In genomic region chr22:22558972-22559603, GRCh38 we compare ENCODE assay signal across 8 cellular contexts. TPM values are rescaled to one million over a fixed set of nuclear protein-coding genes. Genes with fewer than 3 reads are reported as not detected.
A peak's percentile ranks its signal among the peaks of the same experiment; 100 is the strongest.
DNase-seq lines count a peak whose midpoint lies in the region; ATAC-seq and TF ChIP-seq lines count a peak whose summit lies in the region.

Gene PRAME, minus strand, starts transcription at chr22:22559265. Its CDS starts 2,433 bp downstream, at chr22:22556832.

- H3K4me1 Mint-ChIP-seq in CD14-positive monocyte (peaks cover 16% of the 10 kb centered on the region), endodermal cell (peaks cover 1% of the 10 kb centered on the region)

- H3K27ac Mint-ChIP-seq in CD14-positive monocyte = peak within 1 kb of the TSS in 1 of 7 donors; percentile 30
- no peak within 1 kb of the TSS for H3K27ac Mint-ChIP-seq in endodermal cell

- peak; percentile 85 for TF ChIP-seq CTCF in CD14-positive monocyte (IDR thresholded peaks at IDR 0.05)
- peak; percentile 82 for TF ChIP-seq CTCF in HFF-Myc (IDR thresholded peaks at IDR 0.05; ENCODE audit: low read depth, low read length, missing control alignments)
- TF ChIP-seq CTCF in endodermal cell (conservative IDR thresholded peaks at IDR 0.05) = peak; percentile 88

- H3K4me3 Mint-ChIP-seq in CD14-positive monocyte (no peak within 1 kb of the TSS), endodermal cell (no peak within 1 kb of the TSS)

- H3K27me3 Mint-ChIP-seq in CD14-positive monocyte (ENCODE audit: low read depth in 3 of 3) (peaks cover 0 to 2% (median 0%) of the 10 kb centered on the region in 3 donors), endodermal cell (ENCODE audit: insufficient read depth) (peaks cover 65% of the 10 kb centered on the region)

- no peaks in the 10 kb centered on the region for H3K36me3 Mint-ChIP-seq in CD14-positive monocyte
- H3K36me3 Mint-ChIP-seq in endodermal cell (ENCODE audit: low read depth) = no peaks in the 10 kb centered on the region

- H3K9me3 Mint-ChIP-seq in CD14-positive monocyte = peaks cover 0 to 4% (median 1%) of the 10 kb centered on the region in 7 donors
- peaks cover 21% of the 10 kb centered on the region for H3K9me3 Mint-ChIP-seq in endodermal cell

- intact Hi-C loops in CD14-positive monocyte (cut with micrococcal nuclease) = no loop called here

- H3K9ac ChIP-seq in endodermal cell (ENCODE audit: extremely low read depth, low read length, poor library complexity, severe bottlenecking) = no peak within 1 kb of the TSS

- 86 to 87% methylated on average over 15 to 32 of the region's 32 CpGs for WGBS in endodermal cell (ENCODE audit: insufficient coverage in 1 of 2, insufficient read length in 1 of 2), 2 experiments

- H3K27ac ChIP-seq in endodermal cell (ENCODE audit: low read depth, low read length) = no peak within 1 kb of the TSS

- H3K9me3 ChIP-seq in endodermal cell (ENCODE audit: control insufficient read depth, low read length) = no peaks in the 10 kb centered on the region

- ATAC-seq in HG03354 (IDR thresholded peaks at IDR 0.05; ENCODE audit: poor library complexity, severe bottlenecking, unreplicated experiment) = no peak

- no peaks in the 10 kb centered on the region for H3K4me1 ChIP-seq in endodermal cell (ENCODE audit: control insufficient read depth, insufficient read depth, low read length)

- H3K27me3 ChIP-seq in endodermal cell (ENCODE audit: control insufficient read depth, insufficient read depth, low read length, poor library complexity, severe bottlenecking) = peaks cover 6% of the 10 kb centered on the region

- H3K4me3 ChIP-seq in HFF-Myc (replicated peaks; ENCODE audit: low read depth, low read length) = no peak within 1 kb of the TSS
- no peak within 1 kb of the TSS for H3K4me3 ChIP-seq in endodermal cell (ENCODE audit: low read length)

- H3K36me3 ChIP-seq in endodermal cell (ENCODE audit: control insufficient read depth, insufficient read depth, low read length) = no peaks in the 10 kb centered on the region

- DNase-seq in CD14-positive monocyte (ENCODE audit: low spot score) = peak; percentile 60
- DNase-seq in HFF-Myc (ENCODE audit: extremely low read depth, low read depth) = no peak
- peak; percentile 98 for DNase-seq in NCI-H82 (lab: John Stamatoyannopoulos, UW)
- peak; percentile 65 for DNase-seq in activated CD4-positive, alpha-beta T cell treated with anti-CD3 and anti-CD28 coated beads, Interleukin-2, amount 50 U/mL, for 1 hour
- DNase-seq in endodermal cell = peak; percentile 95
- peak; percentile 51 for DNase-seq in occipital lobe (lab: John Stamatoyannopoulos, UW)
- DNase-seq in dedifferentiated amniotic fluid mesenchymal stem cell (ENCODE audit: extremely low spot score) = no peak

RNA-seq across cellular contexts. Expression of gene PRAME, which starts in this region (rescaled TPM):
- polyA plus RNA-seq in CD14-positive monocyte = not detected
- total RNA-seq in endodermal cell (under 1 TPM in 1 of 2 donors, not detected in 1; 0.35 TPM), occipital lobe (not detected)
- polyA plus RNA-seq in endodermal cell (2013, experiment 1 of 2) = not detected
- not detected for polyA plus RNA-seq in endodermal cell (2013, experiment 2 of 2)

Comparison
In these comparisons a context has a peak if more than half of its experiments do, and no peak if none do; other contexts are left out.
1. Peak in DNase-seq in CD14-positive monocyte; RNA of the gene not detected or under 1 TPM.
2. Peak in DNase-seq in endodermal cell; RNA of the gene not detected or under 1 TPM.
3. Peak in DNase-seq in occipital lobe; RNA of the gene not detected or under 1 TPM.
4. DNase-seq: peak in NCI-H82 (single experiment) and activated CD4-positive, alpha-beta T cell treated with anti-CD3 and anti-CD28 coated beads, Interleukin-2, amount 50 U/mL, for 1 hour (single experiment); none in HFF-Myc (single experiment) and dedifferentiated amniotic fluid mesenchymal stem cell (single experiment).
5. Peak in every context shown above with its lines, with median percentiles within 50 percentile points of each other: CTCF ChIP-seq.